Comparison of ENCODE assay signal across 26 cellular contexts in genomic region chr4:90081432-90082195, GRCh38. TPM values are rescaled to one million over a fixed set of nuclear protein-coding genes. Genes with fewer than 3 reads are reported as not detected.
"Had no signal": no experiment of that assay in that cellular context is flagged by ENCODE, and none has a peak within 500 bp of the region (broad histone marks: within the 10 kb centered on the region; RNA-seq: fewer than 3 reads in every experiment).

No MANE protein-coding gene starts in this region.

- ATAC-seq: left cardiac atrium; natural killer cell; right lobe of liver; stimulated activated naive CD8-positive, alpha-beta T cell treated with anti-CD3 and anti-CD28 coated beads, Interleukin-15, Interleukin-2, amounts not matched to agents 100 U/mL and 50 U/mL, for 24 hours had no signal

- H3K4me3 ChIP-seq: ascending aorta, cardiac muscle cell, colonic mucosa, right lobe of liver, thoracic aorta had no signal

- DNase-seq: activated CD4-positive, alpha-beta memory T cell treated with anti-CD3 and anti-CD28 coated beads for 36 hours; activated CD4-positive, alpha-beta T cell treated with anti-CD3 and anti-CD28 coated beads, Interleukin-2, amount 10 ng/mL, durations not matched to agents 24 days and 14 days; activated CD4-positive, CD25-positive, alpha-beta regulatory T cell treated with anti-CD3 and anti-CD28 coated beads, Interleukin-2, amount 50 U/mL, for 72 hours; activated CD8-positive, alpha-beta memory T cell treated with anti-CD3 and anti-CD28 coated beads, Interleukin-2, amount 50 U/mL, for 4 hours; activated effector memory CD4-positive, alpha-beta T cell treated with anti-CD3 and anti-CD28 coated beads, Interleukin-2, amount 50 U/mL, for 16 hours; activated naive CD4-positive, alpha-beta T cell treated with anti-CD3 and anti-CD28 coated beads for 36 hours; activated naive CD8-positive, alpha-beta T cell treated with anti-CD3 and anti-CD28 coated beads for 36 hours; activated T-cell treated with anti-CD3 and anti-CD28 coated beads, Interleukin-2, amount 50 U/mL, for 1 hour; cerebellar nuclear complex; colonic mucosa; effector CD8-positive, alpha-beta T cell; islet precursor cell; left cardiac atrium; mesenchymal stem cell; natural killer cell; posterior cingulate gyrus; right lobe of liver; stimulated activated CD4-positive, alpha-beta T cell treated with anti-CD3 and anti-CD28 coated beads, Interleukin-2, amount 100 ng/mL, for 48 hours; stimulated activated naive CD8-positive, alpha-beta T cell treated with anti-CD3 and anti-CD28 coated beads, Interleukin-15, Interleukin-2, amounts not matched to agents 100 U/mL and 50 U/mL, for 24 hours; T-helper 9 cell; WERI-Rb-1 had no signal

- H3K4me1 ChIP-seq: ascending aorta, colonic mucosa, right lobe of liver had no signal

- H3K36me3 ChIP-seq: ascending aorta, cardiac muscle cell, colonic mucosa, right lobe of liver, thoracic aorta, WERI-Rb-1 had no signal

- H3K9me3 ChIP-seq: ascending aorta, colonic mucosa, right lobe of liver, thoracic aorta had no signal

- H3K27ac ChIP-seq: ascending aorta, cardiac muscle cell, colonic mucosa, right lobe of liver, thoracic aorta, WERI-Rb-1 had no signal

- H3K27me3 ChIP-seq: ascending aorta, cardiac muscle cell, colonic mucosa, right lobe of liver had no signal

RNA-seq across cellular contexts. Expression of gene CCSER1, which starts 45.6 kb away (rescaled TPM):
- total RNA-seq: activated CD4-positive, alpha-beta T cell treated with anti-CD3 and anti-CD28 coated beads, Interleukin-2, amount 10 ng/mL, durations not matched to agents 24 days and 14 days; activated naive CD4-positive, alpha-beta T cell treated with anti-CD3 and anti-CD28 coated beads for 36 hours; activated T-helper 1 cell treated with anti-CD3 and anti-CD28 coated beads, Interleukin-12 subunit alpha, Interleukin-12 subunit beta, Interleukin-2, Interleukin-4 antibody, amounts not matched to agents 30 ng/mL and 10 ng/mL and 1 ng/mL, durations not matched to agents 14 hours and 24 hours and 36 hours; epithelial cell of proximal tubule had no signal
